17 cellular contexts compared by ENCODE assay signal in genomic region chr7:151380199-151381082, GRCh38. TPM values are rescaled to one million over a fixed set of nuclear protein-coding genes. Genes with fewer than 3 reads are reported as not detected.
DNase-seq lines count a peak whose midpoint lies in the region; ATAC-seq, FAIRE-seq and TF ChIP-seq lines count a peak whose summit lies in the region.
"Had no signal": no experiment of that assay in that cellular context is flagged by ENCODE, and none has a peak within 500 bp of the region (broad histone marks: within the 10 kb centered on the region; RNA-seq: fewer than 3 reads in every experiment).

No MANE protein-coding gene starts in this region.

- H3K79me2 ChIP-seq in Karpas-422 (ENCODE audit: low read length), result no peaks in the 10 kb centered on the region
- H3K79me2 ChIP-seq in H1 (ENCODE audit: control insufficient read depth in 1 of 2, insufficient read depth in 2 of 2, low read length in 2 of 2), result no peaks in the 10 kb centered on the region

- no peak for TF ChIP-seq RAD21 in H1 (IDR thresholded peaks at IDR 0.05 in 1 of 2, conservative IDR thresholded peaks at IDR 0.05 in 1 of 2; ENCODE audit: low read depth in 2 of 2, low read length in 2 of 2)

- H3K23me2 ChIP-seq in H1 (ENCODE audit: low read depth, low read length), result peaks cover 14% of the 10 kb centered on the region; the same call in 1 of the 2 replicates

- no peak for FAIRE-seq in H1 (lab: Jason Lieb, UNC)
- FAIRE-seq: A549, RCC 7860 had no signal

- no peak for TF ChIP-seq EP300 in H1 (IDR thresholded peaks at IDR 0.05; ENCODE audit: borderline replicate concordance in 1 of 2, low read depth in 2 of 2, low read length in 2 of 2)

- no peak overlapping the region for H3K56ac ChIP-seq in H1 (replicated peaks; ENCODE audit: insufficient read length, low read depth, low read length)

- H3K4me1 ChIP-seq in Karpas-422 (ENCODE audit: low read length) (peaks cover 13% of the 10 kb centered on the region), H1 (replicated peaks in 1 of 4; ENCODE audit: control insufficient read depth in 3 of 4, insufficient read depth in 4 of 4, low read length in 3 of 4) (peaks cover 0 to 30% (median 8%) of the 10 kb centered on the region in 4 experiments; a peak in 6 of 7 replicates)

- H3K23ac ChIP-seq in H1 (ENCODE audit: insufficient read length), result no peak overlapping the region

- no peaks in the 10 kb centered on the region for H4K20me1 ChIP-seq in Karpas-422 (ENCODE audit: insufficient read depth, low read depth, low read length)
- peaks cover 0 to 2% of the 10 kb centered on the region in 2 experiments for H4K20me1 ChIP-seq in H1 (replicated peaks in 1 of 2; ENCODE audit: control insufficient read depth in 1 of 2, insufficient read depth in 2 of 2, low read length in 2 of 2)

- no peak overlapping the region for H2BK20ac ChIP-seq in H1 (ENCODE audit: low read length)

- TF ChIP-seq POLR2A in H1 (IDR thresholded peaks at IDR 0.05; ENCODE audit: control extremely low read depth in 1 of 2, low read depth in 2 of 2, low read length in 2 of 2), result no peak

- peaks cover 31% of the 10 kb centered on the region for H3K27me3 Mint-ChIP-seq in T-helper 2 cell treated with Interferon-gamma antibody and Interleukin-4, amounts not matched to agents 5 μg/mL and 100 μg/mL, for 36 hours (ENCODE audit: low read depth)

- no peak overlapping the region for H3K27ac Mint-ChIP-seq in T-helper 2 cell treated with Interferon-gamma antibody and Interleukin-4, amounts not matched to agents 5 μg/mL and 100 μg/mL, for 36 hours
- H3K27ac Mint-ChIP-seq: activated naive CD4-positive, alpha-beta T cell treated with anti-CD3 and anti-CD28 coated beads, Interleukin-2, amount 50 U/mL, for 72 hours; T-helper 1 cell treated with Interleukin-12 subunit alpha and Interleukin-12 subunit beta and Interleukin-4 antibody, amounts not matched to agents 30 μg/mL and 1 μg/mL, for 36 hours had no signal

- no peak overlapping the region for H2BK5ac ChIP-seq in H1 (ENCODE audit: low read depth, low read length)

- no peaks in the 10 kb centered on the region for H3K27me3 ChIP-seq in Karpas-422 (ENCODE audit: low read length)
- peaks cover 8 to 27% (median 22%) of the 10 kb centered on the region in 4 experiments for H3K27me3 ChIP-seq in H1 (replicated peaks in 1 of 4; ENCODE audit: control insufficient read depth in 3 of 4, extremely low read depth in 1 of 4, insufficient read depth in 3 of 4, low read length in 3 of 4)
- H3K27me3 ChIP-seq in MG63, result no peaks in the 10 kb centered on the region

- DNase-seq in T-helper 2 cell treated with Interferon-gamma antibody and Interleukin-4, amounts not matched to agents 5 μg/mL and 100 μg/mL, for 36 hours (ENCODE audit: low spot score), result no peak
- no peak for DNase-seq in T-helper 2 cell
- DNase-seq in Karpas-422, result no peak
- no peak for DNase-seq in H1 (ENCODE audit: low read depth in 1 of 2, low spot score in 2 of 2)
- peak; percentile 56 for DNase-seq in sciatic nerve (ENCODE audit: low spot score)
- no peak for DNase-seq in foreskin fibroblast
- no peak for DNase-seq in MG63
- DNase-seq: NCI-H345, transverse colon had no signal

- peaks cover 12% of the 10 kb centered on the region for H3K36me3 Mint-ChIP-seq in T-helper 2 cell treated with Interferon-gamma antibody and Interleukin-4, amounts not matched to agents 5 μg/mL and 100 μg/mL, for 36 hours (ENCODE audit: low read depth)
- H3K36me3 Mint-ChIP-seq: activated naive CD4-positive, alpha-beta T cell treated with anti-CD3 and anti-CD28 coated beads, Interleukin-2, amount 50 U/mL, for 72 hours had no signal

- H3K9me2 ChIP-seq in Karpas-422 (replicated peaks; ENCODE audit: insufficient read depth, low read length), result no peaks in the 10 kb centered on the region

- H3K18ac ChIP-seq in H1 (ENCODE audit: extremely low read depth, low read length), result peak overlapping the region; percentile 60

- H4K8ac ChIP-seq in H1 (ENCODE audit: extremely low read depth, insufficient read depth, low read length), result peak overlapping the region; percentile 29; the same call in 1 of the 2 replicates

- H2BK12ac ChIP-seq in H1 (ENCODE audit: low read depth, low read length), result 0 out of 2 replicates have a peak overlapping the region, but pooled peaks have one; percentile 9

- POLR2A ChIA-PET in H1 (lab: Charles Lee; ENCODE audit: partially characterized antibody), result interaction anchor here (0.6 to 1.4 kb wide), 6 partner anchors 14 to 83 kb away, joined by 3 to 4 read pairs (median 3); partner anchors contain the start of genes CRYGN and NUB1

- H3K36me3 ChIP-seq in Karpas-422 (ENCODE audit: insufficient read depth, low read length) (no peaks in the 10 kb centered on the region; the same call in 1 of the 2 replicates), H1 (ENCODE audit: control insufficient read depth in 2 of 4, insufficient read depth in 4 of 4, low read length in 3 of 4) (peaks cover 0 to 13% (median under 1%) of the 10 kb centered on the region in 4 experiments; a peak in 3 of 8 replicates), MG63 (no peaks in the 10 kb centered on the region)
- H3K36me3 ChIP-seq: ovary had no signal

- no peaks in the 10 kb centered on the region for H3K9me3 Mint-ChIP-seq in T-helper 2 cell treated with Interferon-gamma antibody and Interleukin-4, amounts not matched to agents 5 μg/mL and 100 μg/mL, for 36 hours
- H3K9me3 Mint-ChIP-seq: activated naive CD4-positive, alpha-beta T cell treated with anti-CD3 and anti-CD28 coated beads, Interleukin-2, amount 50 U/mL, for 72 hours; T-helper 1 cell treated with Interleukin-12 subunit alpha and Interleukin-12 subunit beta and Interleukin-4 antibody, amounts not matched to agents 30 μg/mL and 1 μg/mL, for 36 hours had no signal

- WGBS in H1 (ENCODE audit: extremely low coverage in 1 of 2, insufficient coverage in 1 of 2, insufficient read length in 1 of 2, insufficient replicate concordance in 2 of 2, low coverage in 1 of 2, low lambda C conversion rate in 2 of 2, missing lambda C conversion rate in 1 of 2), 2 experiments, result 79% methylated on average over 30 of the region's 32 CpGs; no CpG with 5 or more reads in 1 of the 2 experiments

- H3K9me3 ChIP-seq in Karpas-422 (ENCODE audit: low read length) (no peaks in the 10 kb centered on the region), H1 (ENCODE audit: insufficient read depth in 2 of 2, low read depth in 1 of 2, low read length in 1 of 2) (no peaks in the 10 kb centered on the region), MG63 (no peaks in the 10 kb centered on the region)
- H3K9me3 ChIP-seq: A549, ovary, transverse colon had no signal

- H3K4me2 ChIP-seq in Karpas-422 (ENCODE audit: low read depth, low read length, poor library complexity, severe bottlenecking) (peak overlapping the region; percentile 63), H1 (ENCODE audit: insufficient read depth in 1 of 2, low read depth in 2 of 2, low read length in 2 of 2) (peak overlapping the region; percentile 80 to 87)

- TF ChIP-seq CTCF in H1 (IDR thresholded peaks at IDR 0.05; ENCODE audit: control extremely low read depth in 1 of 3, insufficient read depth in 1 of 3, low read depth in 1 of 3, low read length in 3 of 3) (no peak), foreskin fibroblast (IDR thresholded peaks at IDR 0.05; ENCODE audit: low read depth, low read length) (no peak)

- H3K27ac ChIP-seq in Karpas-422 (ENCODE audit: low read length), result no peak overlapping the region
- no peak overlapping the region for H3K27ac ChIP-seq in H1 (ENCODE audit: low read depth, low read length)
- H3K27ac ChIP-seq: A549, HL-60, ovary, transverse colon had no signal

- H3K79me1 ChIP-seq in H1 (ENCODE audit: low read depth, low read length), result no peaks in the 10 kb centered on the region

- no peak overlapping the region for H3K14ac ChIP-seq in H1 (ENCODE audit: insufficient read length)

- peak overlapping the region; percentile 1 for H3K4me3 Mint-ChIP-seq in T-helper 2 cell treated with Interferon-gamma antibody and Interleukin-4, amounts not matched to agents 5 μg/mL and 100 μg/mL, for 36 hours
- H3K4me3 Mint-ChIP-seq: T-helper 1 cell treated with Interleukin-12 subunit alpha and Interleukin-12 subunit beta and Interleukin-4 antibody, amounts not matched to agents 30 μg/mL and 1 μg/mL, for 36 hours had no signal

- no peak overlapping the region for H2BK15ac ChIP-seq in H1 (ENCODE audit: low read length)

- H2AK5ac ChIP-seq in H1 (ENCODE audit: low read depth, low read length), result no peak overlapping the region

- H4K91ac ChIP-seq in H1 (replicated peaks; ENCODE audit: insufficient read length, low read length), result no peak overlapping the region

- intact Hi-C loops in sciatic nerve (cut with DNase I), result no loop called here

- H2BK120ac ChIP-seq in H1 (replicated peaks; ENCODE audit: low read depth, low read length), result no peak overlapping the region

- H3K4me1 Mint-ChIP-seq in T-helper 2 cell treated with Interferon-gamma antibody and Interleukin-4, amounts not matched to agents 5 μg/mL and 100 μg/mL, for 36 hours (ENCODE audit: low read depth), result peaks cover 4% of the 10 kb centered on the region

- H2AFZ ChIP-seq in Karpas-422 (ENCODE audit: low read length) (no peak overlapping the region), H1 (ENCODE audit: low read length) (0 out of 2 replicates have a peak overlapping the region, but pooled peaks have one; percentile 12)

- CTCF ChIA-PET in H1 (lab: Charles Lee; ENCODE audit: partially characterized antibody), result interaction anchor here (0.7 to 16.9 kb wide), 6 partner anchors 12 to 177 kb away, joined by 3 to 185 read pairs (median 5); no protein-coding TSS in a partner anchor

- H4K5ac ChIP-seq in H1 (ENCODE audit: insufficient read length, low read depth, low read length), result no peak overlapping the region

- no peak for ATAC-seq in sciatic nerve
- ATAC-seq in HG03571 (IDR thresholded peaks at IDR 0.05; ENCODE audit: unreplicated experiment), result no peak

- H3K4ac ChIP-seq in H1 (replicated peaks; ENCODE audit: insufficient read length, low read depth, low read length), result peak overlapping the region; percentile 2

- H3K4me3 ChIP-seq in Karpas-422 (ENCODE audit: low read length), result peak overlapping the region; percentile 34; the same call in 1 of the 2 replicates
- peak overlapping the region in 3 of 4 experiments; percentile 25 to 57 (median 34); a peak in 5 of 8 replicates for H3K4me3 ChIP-seq in H1 (ENCODE audit: extremely low read depth in 1 of 4, insufficient read depth in 2 of 4, low read depth in 3 of 4, low read length in 4 of 4)
- H3K4me3 ChIP-seq in foreskin fibroblast (ENCODE audit: low read depth in 1 of 2, low read length in 2 of 2), result no peak overlapping the region
- H3K4me3 ChIP-seq in MG63, result no peak overlapping the region
- H3K4me3 ChIP-seq: A549 had no signal

- H3K9ac ChIP-seq in Karpas-422 (ENCODE audit: low read length) (peak overlapping the region; percentile 50), H1 (replicated peaks in 1 of 4; ENCODE audit: extremely low read depth in 1 of 4, low read depth in 3 of 4, low read length in 3 of 4) (no peak overlapping the region; a peak in 1 of 7 replicates)

RNA-seq across cellular contexts. Expression of gene WDR86, which starts 29.4 kb away (rescaled TPM):
- total RNA-seq in Karpas-422 (2014; rRNA removed; shearing (Covaris generic); ENCODE audit: low replicate concordance), result not detected in 2 replicates
- 14.9 and 15.8 TPM in 2 replicates for total RNA-seq in H1 (2021; fragmentation: NEBNext Ultra II Directional; extraction: Animal tissue kit (Norgen Biotek cat#: 25700))
- polyA plus RNA-seq in H1 (2011; rRNA removed), result 12.7 and 22.1 TPM in 2 replicates
- 16.7 TPM for polyA plus RNA-seq in H1 (2011; cell fraction: cytosol; rRNA removed)
- polyA plus RNA-seq in H1 (2011; cell fraction: nucleus; rRNA removed), result 81.5 TPM
- polyA plus RNA-seq in H1 (2012, experiment 1 of 2), result 7.7 to 11.9 TPM (median 10.0 TPM) in 4 replicates
- 5.0 TPM for polyA plus RNA-seq in H1 (2012, experiment 2 of 2)
- 7.4 TPM for polyA plus RNA-seq in H1 (2013, experiment 1 of 2)
- polyA plus RNA-seq in H1 (2013, experiment 2 of 2), result 7.4 TPM
- polyA minus RNA-seq in H1 (2011; rRNA and poly(A)+ RNA removed), result 12.4 and 18.2 TPM in 2 replicates
- 10.6 TPM for polyA minus RNA-seq in H1 (2011; cell fraction: cytosol; rRNA and poly(A)+ RNA removed)
- 30.4 TPM for polyA minus RNA-seq in H1 (2011; cell fraction: nucleus; rRNA and poly(A)+ RNA removed)
- 101 TPM for total RNA-seq in sciatic nerve
- total RNA-seq in MG63 (2014; rRNA removed; shearing (Covaris generic); ENCODE audit: low replicate concordance), result not detected in 2 replicates
- total RNA-seq: activated naive CD4-positive, alpha-beta T cell treated with anti-CD3 and anti-CD28 coated beads, Interleukin-2, amount 50 U/mL, for 72 hours; lung microvascular endothelial cell had no signal

RNA-seq across cellular contexts. Expression of gene NUB1, which starts 38.8 kb away (rescaled TPM):
- 40.0 and 53.0 TPM in 2 replicates for total RNA-seq in Karpas-422 (2014; rRNA removed; shearing (Covaris generic); ENCODE audit: low replicate concordance)
- total RNA-seq in H1 (2021; fragmentation: NEBNext Ultra II Directional; extraction: Animal tissue kit (Norgen Biotek cat#: 25700)), result 37.7 and 43.5 TPM in 2 replicates
- polyA plus RNA-seq in H1 (2011; rRNA removed), result 20.5 and 22.1 TPM in 2 replicates
- polyA plus RNA-seq in H1 (2011; cell fraction: cytosol; rRNA removed), result 26.7 TPM
- polyA plus RNA-seq in H1 (2011; cell fraction: nucleus; rRNA removed), result 28.6 TPM
- polyA plus RNA-seq in H1 (2012, experiment 1 of 2), result 26.1 to 56.9 TPM (median 28.7 TPM) in 4 replicates
- 8.2 TPM for polyA plus RNA-seq in H1 (2012, experiment 2 of 2)
- polyA plus RNA-seq in H1 (2013, experiment 1 of 2), result 42.6 TPM
- 43.8 TPM for polyA plus RNA-seq in H1 (2013, experiment 2 of 2)
- 21.8 and 23.6 TPM in 2 replicates for polyA minus RNA-seq in H1 (2011; rRNA and poly(A)+ RNA removed)
- polyA minus RNA-seq in H1 (2011; cell fraction: cytosol; rRNA and poly(A)+ RNA removed), result 16.0 TPM
- polyA minus RNA-seq in H1 (2011; cell fraction: nucleus; rRNA and poly(A)+ RNA removed), result 21.4 TPM
- total RNA-seq in sciatic nerve, result 48.5 TPM
- total RNA-seq in MG63 (2014; rRNA removed; shearing (Covaris generic); ENCODE audit: low replicate concordance), result 23.1 and 43.2 TPM in 2 replicates

RNA-seq across cellular contexts. Expression of gene CRYGN, which starts 59.5 kb away (rescaled TPM):
- total RNA-seq in Karpas-422 (2014; rRNA removed; shearing (Covaris generic); ENCODE audit: low replicate concordance), result not detected in 2 replicates
- 1.0 and 1.6 TPM in 2 replicates for total RNA-seq in H1 (2021; fragmentation: NEBNext Ultra II Directional; extraction: Animal tissue kit (Norgen Biotek cat#: 25700))
- polyA plus RNA-seq in H1 (2011; rRNA removed), result 0.98 and 1.3 TPM in 2 replicates
- polyA plus RNA-seq in H1 (2011; cell fraction: cytosol; rRNA removed), result 0.81 TPM
- 4.0 TPM for polyA plus RNA-seq in H1 (2011; cell fraction: nucleus; rRNA removed)
- 0.43 to 1.7 TPM (median 1.5 TPM) in 4 replicates for polyA plus RNA-seq in H1 (2012, experiment 1 of 2)
- polyA plus RNA-seq in H1 (2012, experiment 2 of 2), result 0.07 TPM
- polyA plus RNA-seq in H1 (2013, experiment 1 of 2), result 0.57 TPM
- 0.42 TPM for polyA plus RNA-seq in H1 (2013, experiment 2 of 2)
- polyA minus RNA-seq in H1 (2011; rRNA and poly(A)+ RNA removed), result 0.80 and 2.0 TPM in 2 replicates
- polyA minus RNA-seq in H1 (2011; cell fraction: cytosol; rRNA and poly(A)+ RNA removed), result not detected
- polyA minus RNA-seq in H1 (2011; cell fraction: nucleus; rRNA and poly(A)+ RNA removed), result 2.5 TPM
- 3.9 TPM for total RNA-seq in sciatic nerve
- not detected in 2 replicates for total RNA-seq in MG63 (2014; rRNA removed; shearing (Covaris generic); ENCODE audit: low replicate concordance)
- total RNA-seq: lung microvascular endothelial cell, transverse colon had no signal
- polyA plus RNA-seq: A549 had no signal

Comparison
In these comparisons a context has a peak if more than half of its experiments do, and no peak if none do; other contexts are left out.
1. H3K4me3 ChIP-seq: peak in Karpas-422 (single experiment) and H1 (3 of 4); none in foreskin fibroblast (0 of 2) and MG63 (single experiment).
2. RNA of gene WDR86, which starts 29.4 kb away (total RNA-seq): 101 TPM in sciatic nerve (single experiment) and 14.9 to 15.8 TPM in H1; not detected in Karpas-422 and not detected in MG63; every median in the first group is over 10 times any median in the second.